Comparison of ENCODE assay signal across 1 cellular context in genomic region chr17:42194133-42194899, GRCh38.
TF ChIP-seq lines count a peak whose summit lies in the region.

TSS of gene GHDC (minus strand) at chr17:42194494. CDS start at chr17:42193581, 913 bp downstream.

TF ChIP-seq in HepG2, 621 proteins besides CTCF, POLR2A, EP300 and RAD21 (continued from another document and continues in another):
- TF ChIP-seq ZNF362 (CRISPR knock-in tag; IDR thresholded peaks at IDR 0.05; ENCODE audit: borderline replicate concordance) (no peak), BCL3 (CRISPR knock-in tag; IDR thresholded peaks at IDR 0.05) (peak; percentile 54; the same call in 1 of the 2 replicates), KLF6 (CRISPR knock-in tag; IDR thresholded peaks at IDR 0.05) (peak; percentile 45; the same call in 1 of the 2 replicates), LRRFIP1 (CRISPR knock-in tag; conservative IDR thresholded peaks at IDR 0.05) (no peak), ZNF761 (CRISPR knock-in tag; conservative IDR thresholded peaks at IDR 0.05) (no peak), STAT5B (CRISPR knock-in tag; IDR thresholded peaks at IDR 0.05) (no peak), HBP1 (CRISPR knock-in tag; IDR thresholded peaks at IDR 0.05; ENCODE audit: low read depth) (0 out of 2 replicates have a peak, but pooled peaks have one; percentile 49), XBP1 (CRISPR knock-in tag; IDR thresholded peaks at IDR 0.05) (no peak), ZNF34 (CRISPR knock-in tag; IDR thresholded peaks at IDR 0.05; ENCODE audit: borderline replicate concordance) (no peak), RFXAP (CRISPR knock-in tag; IDR thresholded peaks at IDR 0.05; ENCODE audit: borderline replicate concordance) (peak; percentile 63; the same call in 1 of the 2 replicates), CAMTA2 (CRISPR knock-in tag; IDR thresholded peaks at IDR 0.05; ENCODE audit: borderline replicate concordance) (peak; percentile 70; the same call in 1 of the 2 replicates), ZFP36L2 (CRISPR knock-in tag; IDR thresholded peaks at IDR 0.05) (no peak), ZNF773 (CRISPR knock-in tag; IDR thresholded peaks at IDR 0.05; ENCODE audit: borderline replicate concordance) (no peak; the same call in 1 of the 2 replicates), HHEX (CRISPR knock-in tag; IDR thresholded peaks at IDR 0.05) (no peak), TIGD3 (CRISPR knock-in tag; IDR thresholded peaks at IDR 0.05; ENCODE audit: borderline replicate concordance) (no peak), HNRNPLL (IDR thresholded peaks at IDR 0.05; ENCODE audit: low read depth, low read length, poor library complexity, severe bottlenecking) (peak; percentile 34), ZNF441 (CRISPR knock-in tag; IDR thresholded peaks at IDR 0.05; ENCODE audit: borderline replicate concordance) (peak; percentile 50; the same call in 1 of the 2 replicates), KIAA2018 (CRISPR knock-in tag; IDR thresholded peaks at IDR 0.05; ENCODE audit: borderline replicate concordance) (no peak), ZNF772 (CRISPR knock-in tag; IDR thresholded peaks at IDR 0.05) (peak; percentile 84), ZMAT5 (CRISPR knock-in tag; IDR thresholded peaks at IDR 0.05; ENCODE audit: borderline replicate concordance, low read depth) (no peak), ATF6 (CRISPR knock-in tag; conservative IDR thresholded peaks at IDR 0.05) (no peak; the same call in 1 of the 2 replicates), NFKBIZ (CRISPR knock-in tag; IDR thresholded peaks at IDR 0.05) (peak; percentile 51; the same call in 1 of the 2 replicates), SMYD3 (CRISPR knock-in tag; IDR thresholded peaks at IDR 0.05) (no peak), ZNF788 (CRISPR knock-in tag; IDR thresholded peaks at IDR 0.05; ENCODE audit: borderline replicate concordance) (peak; percentile 89; the same call in 1 of the 2 replicates), E2F5 (CRISPR knock-in tag; conservative IDR thresholded peaks at IDR 0.05) (no peak), ZNF235 (CRISPR knock-in tag; IDR thresholded peaks at IDR 0.05; ENCODE audit: borderline replicate concordance) (peak; percentile 30; the same call in 1 of the 2 replicates), FOXK1 (CRISPR knock-in tag; IDR thresholded peaks at IDR 0.05; ENCODE audit: borderline replicate concordance, low read depth) (no peak; the same call in 1 of the 2 replicates), ZUFSP (CRISPR knock-in tag; IDR thresholded peaks at IDR 0.05; ENCODE audit: borderline replicate concordance) (no peak), ZNF431 (CRISPR knock-in tag; IDR thresholded peaks at IDR 0.05; ENCODE audit: borderline replicate concordance, low read depth) (no peak), SMC3 (IDR thresholded peaks at IDR 0.05; ENCODE audit: low read length) (no peak)
